ENCODE assay signal across 8 cellular contexts in the genomic region with DNA sequence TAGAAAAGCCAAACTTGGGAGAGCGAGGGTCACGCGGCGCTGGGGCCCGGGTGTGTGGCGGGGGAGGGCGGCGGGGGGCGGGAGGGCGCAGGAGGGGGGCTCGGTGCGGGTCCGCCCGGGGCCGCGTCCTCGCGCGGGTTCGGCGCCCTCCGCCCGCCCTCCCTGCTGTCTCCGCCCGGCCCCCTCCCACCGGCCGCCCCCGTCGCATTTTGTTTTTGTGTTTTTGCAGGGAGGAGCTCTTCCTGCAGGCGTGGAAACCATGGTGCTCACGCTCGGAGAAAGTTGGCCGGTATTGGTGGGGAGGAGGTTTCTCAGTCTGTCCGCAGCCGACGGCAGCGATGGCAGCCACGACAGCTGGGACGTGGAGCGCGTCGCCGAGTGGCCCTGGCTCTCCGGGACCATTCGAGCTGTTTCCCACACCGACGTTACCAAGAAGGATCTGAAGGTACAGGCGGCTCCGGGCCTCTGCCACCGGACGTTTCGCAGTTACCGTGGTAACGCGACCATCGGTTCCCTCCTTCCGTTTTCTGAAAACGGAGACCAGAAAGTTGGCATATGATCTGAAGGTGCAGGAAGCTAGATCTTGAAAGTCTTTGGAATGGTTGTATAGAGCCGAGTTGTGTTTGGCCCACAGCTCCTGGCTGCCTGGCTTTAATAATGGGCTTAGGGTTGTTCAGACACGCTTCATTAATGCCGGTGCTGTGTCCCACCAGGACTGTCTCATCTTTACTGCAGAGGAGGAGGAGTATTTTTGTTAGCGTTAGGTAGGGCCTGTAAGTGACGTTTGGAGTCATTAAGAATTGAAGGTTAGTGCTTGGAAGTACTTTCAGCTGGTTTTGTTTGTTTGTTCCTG. TPM values are rescaled to one million over a fixed set of nuclear protein-coding genes. Genes with fewer than 3 reads are reported as not detected.
DNase-seq lines count a peak whose midpoint lies in the region; ATAC-seq, FAIRE-seq and TF ChIP-seq lines count a peak whose summit lies in the region.

No MANE protein-coding gene starts in this region.

- peaks cover 28% of the 10 kb centered on the region for H3K9me3 Mint-ChIP-seq in activated naive CD8-positive, alpha-beta T cell treated with anti-CD3 and anti-CD28 coated beads, Interleukin-2, amount 50 U/mL, for 24 hours

- 0% methylated on average over 10 to 39 of the region's 63 CpGs for WGBS in upper lobe of left lung, 2 donors

- H3K4me1 ChIP-seq in upper lobe of left lung: peaks cover 35 to 42% (median 39%) of the 10 kb centered on the region in 4 donors

- peak overlapping the region; percentile 82 for H3K4me2 ChIP-seq in SU-DHL-6 (ENCODE audit: low read depth, low read length, poor library complexity, severe bottlenecking)

- DNase-seq in AG08396 (ENCODE audit: low spot score) (peak; percentile 58), HTR-8/SVneo (ENCODE audit: insufficient read length, low spot score) (peak; percentile 20), cardiac septum (ENCODE audit: low spot score) (peak; percentile 82), posterior vena cava (ENCODE audit: low spot score) (peak; percentile 92), upper lobe of left lung (peak; percentile 72 to 91)
- peak; percentile 59 for DNase-seq in activated naive CD8-positive, alpha-beta T cell treated with anti-CD3 and anti-CD28 coated beads, Interleukin-2, amount 50 U/mL, for 24 hours

- H3K27ac Mint-ChIP-seq in activated naive CD8-positive, alpha-beta T cell treated with anti-CD3 and anti-CD28 coated beads, Interleukin-2, amount 50 U/mL, for 24 hours: peak overlapping the region; percentile 90

- peaks cover 43% of the 10 kb centered on the region; the same call in 1 of the 2 replicates for H3K79me2 ChIP-seq in SU-DHL-6 (ENCODE audit: insufficient read depth, low read length)

- peak; percentile 42 for FAIRE-seq in HTR-8/SVneo (lab: Jason Lieb, UNC)

- peak overlapping the region; percentile 15 for H2AFZ ChIP-seq in SU-DHL-6 (ENCODE audit: low read depth, low read length, severe bottlenecking)

- TF ChIP-seq EP300 in upper lobe of left lung (IDR thresholded peaks at IDR 0.05): no peak

- peaks cover 23% of the 10 kb centered on the region for H3K36me3 ChIP-seq in SU-DHL-6 (ENCODE audit: low read length)
- H3K36me3 ChIP-seq in upper lobe of left lung: peaks cover 0 to 13% (median 1%) of the 10 kb centered on the region in 4 donors

- peaks cover 50% of the 10 kb centered on the region for H3K36me3 Mint-ChIP-seq in activated naive CD8-positive, alpha-beta T cell treated with anti-CD3 and anti-CD28 coated beads, Interleukin-2, amount 50 U/mL, for 24 hours (ENCODE audit: low read depth)

- intact Hi-C loops in cardiac septum (cut with DNase I) (loop anchor here (2.0 kb wide), 2 partner anchors 121 to 181 kb away; a partner anchor contains a TSS), posterior vena cava (cut with DNase I) (no loop called here)

- peaks cover 61% of the 10 kb centered on the region for H3K4me1 Mint-ChIP-seq in activated naive CD8-positive, alpha-beta T cell treated with anti-CD3 and anti-CD28 coated beads, Interleukin-2, amount 50 U/mL, for 24 hours

- H3K27ac ChIP-seq in SU-DHL-6 (ENCODE audit: low read depth, low read length) (peak overlapping the region; percentile 61), upper lobe of left lung (peak overlapping the region; percentile 92 to 99 (median 95))

- H3K9me3 ChIP-seq in SU-DHL-6 (ENCODE audit: insufficient read depth, low read length): peaks cover 13% of the 10 kb centered on the region
- peaks cover 18 to 28% (median 21%) of the 10 kb centered on the region in 4 donors for H3K9me3 ChIP-seq in upper lobe of left lung

- H3F3A ChIP-seq in SU-DHL-6 (ENCODE audit: insufficient read depth): peaks cover 17% of the 10 kb centered on the region

- no peaks in the 10 kb centered on the region for H3K27me3 Mint-ChIP-seq in activated naive CD8-positive, alpha-beta T cell treated with anti-CD3 and anti-CD28 coated beads, Interleukin-2, amount 50 U/mL, for 24 hours

- peak in 2 of 4 donors; percentile 34 to 41 for TF ChIP-seq POLR2A in upper lobe of left lung (IDR thresholded peaks at IDR 0.05)

- no peaks in the 10 kb centered on the region for H3K9me2 ChIP-seq in SU-DHL-6 (replicated peaks; ENCODE audit: insufficient read depth, low read length)

- H3K27me3 ChIP-seq in SU-DHL-6 (ENCODE audit: low read length) (no peaks in the 10 kb centered on the region), upper lobe of left lung (no peaks in the 10 kb centered on the region)

- ATAC-seq in GM18873 (IDR thresholded peaks at IDR 0.05; ENCODE audit: low FRiP score, unreplicated experiment) (peak; percentile 8), upper lobe of left lung (ENCODE audit: low FRiP score in 2 of 2) (peak in 1 of 2 donors; percentile 55)
- peak; percentile 1 for ATAC-seq in activated naive CD8-positive, alpha-beta T cell treated with anti-CD3 and anti-CD28 coated beads, Interleukin-2, amount 50 U/mL, for 24 hours

- peak overlapping the region; percentile 91 for H3K4me3 Mint-ChIP-seq in activated naive CD8-positive, alpha-beta T cell treated with anti-CD3 and anti-CD28 coated beads, Interleukin-2, amount 50 U/mL, for 24 hours

- peaks cover 4% of the 10 kb centered on the region for H4K20me1 ChIP-seq in SU-DHL-6 (ENCODE audit: low read depth, low read length)

- peak overlapping the region; percentile 66 for H3K4me3 ChIP-seq in SU-DHL-6 (ENCODE audit: insufficient read depth, low read length, poor library complexity, severe bottlenecking)
- peak overlapping the region; percentile 26 to 92 (median 84) for H3K4me3 ChIP-seq in upper lobe of left lung

- no peak for TF ChIP-seq CTCF in SU-DHL-6 (IDR thresholded peaks at IDR 0.05; ENCODE audit: insufficient read depth, low read length, poor library complexity, severe bottlenecking)
- no peak for TF ChIP-seq CTCF in upper lobe of left lung (IDR thresholded peaks at IDR 0.05)

- H3K9ac ChIP-seq in SU-DHL-6 (ENCODE audit: low read length): peak overlapping the region; percentile 52

RNA-seq across cellular contexts. Expression of a gene that starts 0.8 kb away (rescaled TPM):
- 41.6 TPM for total RNA-seq in cardiac septum
- total RNA-seq in posterior vena cava: 10 to 100 TPM; 41.8 to 46.0 TPM
- total RNA-seq in upper lobe of left lung: 10 to 100 TPM; 24.9 to 68.9 (median 44.5) TPM

Comparison
In these comparisons a context has a peak if more than half of its experiments do, and no peak if none do; other contexts are left out.
1. DNase-seq: peak in every context shown above with its lines; median percentile 92 in posterior vena cava; 82 in cardiac septum; 82 in upper lobe of left lung; 59 in activated naive CD8-positive, alpha-beta T cell treated with anti-CD3 and anti-CD28 coated beads, Interleukin-2, amount 50 U/mL, for 24 hours; 58 in AG08396; 20 in HTR-8/SVneo.